Comparison of ENCODE assay signal across 29 cellular contexts in genomic region chr17:70829876-70830275, GRCh38.
"Had no signal": no experiment of that assay in that cellular context is flagged by ENCODE, and none has a peak within 500 bp of the region (broad histone marks: within the 10 kb centered on the region; RNA-seq: fewer than 3 reads in every experiment).

No MANE protein-coding gene starts in this region.

- ATAC-seq: activated CD8-positive, alpha-beta memory T cell treated with anti-CD3 and anti-CD28 coated beads, Interleukin-2, amount 10 ng/mL, durations not matched to agents 7 days and 5 days; activated CD8-positive, alpha-beta T cell treated with anti-CD3 and anti-CD28 coated beads for 36 hours; activated naive CD4-positive, alpha-beta T cell treated with anti-CD3 and anti-CD28 coated beads, Interleukin-2, amount 50 U/mL, for 72 hours; left lung; naive thymus-derived CD8-positive, alpha-beta T cell; stimulated activated naive B cell treated with anti-CD40 and anti-IgM and Interleukin-4, amounts not matched to agents 10 μg/mL and 1 μg/mL and 100 μg/mL, for 72 hours had no signal

- H3K4me1 ChIP-seq: adrenal gland, left lung, neural progenitor cell, sigmoid colon, transverse colon, uterus had no signal

- FAIRE-seq: endometrium had no signal

- H2AFZ ChIP-seq: hepatocyte, neural progenitor cell had no signal

- H3K4me3 Mint-ChIP-seq: activated CD4-positive, alpha-beta T cell treated with anti-CD3 and anti-CD28 coated beads, Interleukin-2, amount 10 ng/mL, durations not matched to agents 7 days and 5 days; activated CD8-positive, alpha-beta memory T cell treated with anti-CD3 and anti-CD28 coated beads, Interleukin-2, amount 10 ng/mL, durations not matched to agents 7 days and 5 days; activated CD8-positive, alpha-beta T cell treated with anti-CD3 and anti-CD28 coated beads for 36 hours; activated T-helper 1 cell treated with anti-CD3 and anti-CD28 coated beads, Interleukin-12 subunit alpha, Interleukin-12 subunit beta, Interleukin-2, Interleukin-4 antibody, amounts not matched to agents 30 ng/mL and 10 ng/mL and 1 ng/mL, durations not matched to agents 14 hours and 24 hours and 36 hours; dendritic cell treated with granulocyte-macrophage colony-stimulating factor and Interleukin-4, amounts not matched to agents 40 ng/mL and 50 ng/mL, for 4 days; immature natural killer cell; mesothelial cell of epicardium; naive thymus-derived CD8-positive, alpha-beta T cell; neural progenitor cell; stimulated activated naive B cell treated with anti-CD40 and anti-IgM and Interleukin-4, amounts not matched to agents 10 μg/mL and 1 μg/mL and 100 μg/mL, for 72 hours had no signal

- H3K4me2 ChIP-seq: hepatocyte, neural progenitor cell had no signal

- H3K4me3 ChIP-seq: adrenal gland, hepatocyte, left lung, neural progenitor cell, sigmoid colon, transverse colon, uterus had no signal

- H3K27ac Mint-ChIP-seq: activated CD4-positive, alpha-beta T cell treated with anti-CD3 and anti-CD28 coated beads, Interleukin-2, amount 10 ng/mL, durations not matched to agents 7 days and 5 days; activated CD8-positive, alpha-beta memory T cell treated with anti-CD3 and anti-CD28 coated beads, Interleukin-2, amount 10 ng/mL, durations not matched to agents 7 days and 5 days; activated CD8-positive, alpha-beta T cell treated with anti-CD3 and anti-CD28 coated beads for 36 hours; activated naive CD4-positive, alpha-beta T cell treated with anti-CD3 and anti-CD28 coated beads, Interleukin-2, amount 50 U/mL, for 72 hours; activated T-helper 1 cell treated with anti-CD3 and anti-CD28 coated beads, Interleukin-12 subunit alpha, Interleukin-12 subunit beta, Interleukin-2, Interleukin-4 antibody, amounts not matched to agents 30 ng/mL and 10 ng/mL and 1 ng/mL, durations not matched to agents 14 hours and 24 hours and 36 hours; dendritic cell treated with granulocyte-macrophage colony-stimulating factor and Interleukin-4, amounts not matched to agents 40 ng/mL and 50 ng/mL, for 4 days; immature natural killer cell; mesothelial cell of epicardium; naive thymus-derived CD8-positive, alpha-beta T cell; neural progenitor cell; stimulated activated naive B cell treated with anti-CD40 and anti-IgM and Interleukin-4, amounts not matched to agents 10 μg/mL and 1 μg/mL and 100 μg/mL, for 72 hours had no signal

- H3K27me3 ChIP-seq: hepatocyte, left lung, neural progenitor cell, sigmoid colon, transverse colon, uterus had no signal

- H3K36me3 Mint-ChIP-seq: activated CD8-positive, alpha-beta memory T cell treated with anti-CD3 and anti-CD28 coated beads, Interleukin-2, amount 10 ng/mL, durations not matched to agents 7 days and 5 days; activated naive CD4-positive, alpha-beta T cell treated with anti-CD3 and anti-CD28 coated beads, Interleukin-2, amount 50 U/mL, for 72 hours; immature natural killer cell; naive thymus-derived CD8-positive, alpha-beta T cell; neural progenitor cell; stimulated activated naive B cell treated with anti-CD40 and anti-IgM and Interleukin-4, amounts not matched to agents 10 μg/mL and 1 μg/mL and 100 μg/mL, for 72 hours had no signal

- H3K79me2 ChIP-seq: hepatocyte had no signal

- H3K9me3 ChIP-seq: adrenal gland, left lung, sigmoid colon, transverse colon, uterus had no signal

- H3K36me3 ChIP-seq: adrenal gland, left lung, neural progenitor cell, sigmoid colon, transverse colon, uterus had no signal

- H3K27ac ChIP-seq: adrenal gland, hepatocyte, left lung, neural progenitor cell, sigmoid colon, transverse colon, uterus had no signal

- H3K27me3 Mint-ChIP-seq: activated CD4-positive, alpha-beta T cell treated with anti-CD3 and anti-CD28 coated beads, Interleukin-2, amount 10 ng/mL, durations not matched to agents 7 days and 5 days; activated CD8-positive, alpha-beta memory T cell treated with anti-CD3 and anti-CD28 coated beads, Interleukin-2, amount 10 ng/mL, durations not matched to agents 7 days and 5 days; activated CD8-positive, alpha-beta T cell treated with anti-CD3 and anti-CD28 coated beads for 36 hours; dendritic cell treated with granulocyte-macrophage colony-stimulating factor and Interleukin-4, amounts not matched to agents 40 ng/mL and 50 ng/mL, for 4 days; naive thymus-derived CD8-positive, alpha-beta T cell; stimulated activated naive B cell treated with anti-CD40 and anti-IgM and Interleukin-4, amounts not matched to agents 10 μg/mL and 1 μg/mL and 100 μg/mL, for 72 hours had no signal

- H3K4me1 Mint-ChIP-seq: activated CD4-positive, alpha-beta T cell treated with anti-CD3 and anti-CD28 coated beads, Interleukin-2, amount 10 ng/mL, durations not matched to agents 7 days and 5 days; activated CD8-positive, alpha-beta memory T cell treated with anti-CD3 and anti-CD28 coated beads, Interleukin-2, amount 10 ng/mL, durations not matched to agents 7 days and 5 days; immature natural killer cell; naive thymus-derived CD8-positive, alpha-beta T cell had no signal

- DNase-seq: activated CD4-positive, alpha-beta T cell treated with anti-CD3 and anti-CD28 coated beads, Interleukin-2, amount 10 ng/mL, durations not matched to agents 7 days and 5 days; activated CD8-positive, alpha-beta memory T cell treated with anti-CD3 and anti-CD28 coated beads, Interleukin-2, amount 10 ng/mL, durations not matched to agents 7 days and 5 days; activated CD8-positive, alpha-beta T cell treated with anti-CD3 and anti-CD28 coated beads for 36 hours; activated gamma-delta T cell treated with Interleukin-2 at 50 U/mL for 16 hours; adrenal gland; cerebellar nuclear complex; effector CD4-positive, alpha-beta T cell; foreskin melanocyte; glutamatergic neuron; immature natural killer cell; kidney glomerular epithelial cell; left lung; mammary epithelial cell; naive thymus-derived CD8-positive, alpha-beta T cell; retina; sigmoid colon; stimulated activated CD4-positive, alpha-beta T cell treated with anti-CD3 and anti-CD28 coated beads, Interleukin-2, amount 100 ng/mL, for 48 hours; stimulated activated CD8-positive, alpha-beta memory T cell treated with anti-CD3 and anti-CD28 coated beads, Interleukin-4, amount 100 ng/mL, for 48 hours; stimulated activated naive B cell treated with anti-CD40 and anti-IgM and Interleukin-4, amounts not matched to agents 10 μg/mL and 1 μg/mL and 100 μg/mL, for 72 hours; T-helper 2 cell; transverse colon; uterus had no signal

- H3K9ac ChIP-seq: neural progenitor cell had no signal

- H3K9me3 Mint-ChIP-seq: dendritic cell treated with granulocyte-macrophage colony-stimulating factor and Interleukin-4, amounts not matched to agents 40 ng/mL and 50 ng/mL, for 4 days; mesothelial cell of epicardium had no signal
